Comparison of ENCODE assay signal across 16 cellular contexts in the genomic region with DNA sequence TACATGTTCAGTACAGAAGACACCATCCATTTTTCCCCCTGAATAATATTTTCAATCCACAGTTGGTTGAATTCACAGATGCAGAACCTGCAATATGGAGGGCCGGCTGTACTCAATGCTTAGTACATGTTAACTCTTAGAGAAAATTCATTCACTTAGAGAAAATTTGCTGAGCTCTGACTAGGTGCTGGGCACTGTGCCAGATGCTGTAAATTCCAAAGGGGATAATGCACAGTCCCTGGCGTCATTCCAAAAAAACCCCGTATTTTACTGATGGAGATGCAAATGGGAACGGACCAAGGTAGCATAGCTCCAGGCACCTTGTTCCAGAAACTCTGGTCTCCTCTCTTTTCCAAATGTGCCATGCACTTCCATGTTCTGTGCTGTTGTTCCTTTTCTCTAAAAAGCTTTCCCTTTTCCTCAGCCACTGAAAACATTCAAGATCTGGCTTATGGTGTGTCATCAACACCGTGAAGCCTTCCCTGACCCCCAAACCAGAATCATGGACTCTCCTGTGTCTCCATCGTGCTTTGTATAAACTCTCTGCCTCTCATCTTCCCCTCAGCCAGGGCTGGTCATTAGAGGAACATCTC. TPM values are rescaled to one million over a fixed set of nuclear protein-coding genes. Genes with fewer than 3 reads are reported as not detected.
DNase-seq lines count a peak whose midpoint lies in the region; ATAC-seq, FAIRE-seq and TF ChIP-seq lines count a peak whose summit lies in the region.
"Had no signal": no experiment of that assay in that cellular context is flagged by ENCODE, and none has a peak within 500 bp of the region (broad histone marks: within the 10 kb centered on the region; RNA-seq: fewer than 3 reads in every experiment).

No MANE protein-coding gene starts in this region.

- no peak for FAIRE-seq in frontal cortex (lab: Jason Lieb, UNC)
- FAIRE-seq: H54, pancreas had no signal

- H3K27ac ChIP-seq in SK-N-SH (ENCODE audit: low read depth in 2 of 2, low read length in 1 of 2) (no peak overlapping the region), skeletal muscle tissue (ENCODE audit: low read depth, low read length) (peak overlapping the region; percentile 6)

- DNase-seq in SK-N-SH (no peak), NCI-H345 (lab: John Stamatoyannopoulos, UW) (peak; percentile 88), astrocyte of the hippocampus (ENCODE audit: low read depth, low spot score) (peak; percentile 74), frontal cortex (ENCODE audit: low spot score in 2 of 2) (no peak), superior temporal gyrus (ENCODE audit: extremely low spot score) (no peak)
- DNase-seq: activated CD4-positive, alpha-beta T cell treated with anti-CD3 and anti-CD28 coated beads, Interleukin-2, amount 50 U/mL, for 48 hours; erythroblast; MV-4-11; OCI-M1; pancreas had no signal

- CTCF ChIA-PET in SK-N-SH (lab: Yijun Ruan, JAX) = no interaction called here

- H3K4me3 Mint-ChIP-seq in activated T-helper 17 cell treated with anti-CD3 and anti-CD28 coated beads, Interleukin-2, amount 50 U/mL, for 72 hours = no peak overlapping the region
- H3K4me3 Mint-ChIP-seq: central memory CD8-positive, alpha-beta T cell; T-helper 2 cell treated with Interferon-gamma antibody and Interleukin-4, amounts not matched to agents 5 μg/mL and 100 μg/mL, for 36 hours had no signal

- H3K9ac ChIP-seq in SK-N-SH = no peak overlapping the region
- H3K9ac ChIP-seq in skeletal muscle tissue (ENCODE audit: low read depth in 1 of 3, low read length in 3 of 3) = no peak overlapping the region

- H3K9me2 ChIP-seq in SK-N-SH = no peaks in the 10 kb centered on the region

- no peaks in the 10 kb centered on the region for H3K79me2 ChIP-seq in SK-N-SH (ENCODE audit: insufficient read depth)

- WGBS in SK-N-SH (ENCODE audit: low lambda C conversion rate) = 9% methylated on average over 6 of the region's 6 CpGs

- no peak overlapping the region for H3K4me2 ChIP-seq in SK-N-SH

- H2AFZ ChIP-seq in SK-N-SH (ENCODE audit: low read depth) = no peak overlapping the region

- H3K27ac Mint-ChIP-seq in activated T-helper 17 cell treated with anti-CD3 and anti-CD28 coated beads, Interleukin-2, amount 50 U/mL, for 72 hours = no peak overlapping the region
- H3K27ac Mint-ChIP-seq: T-helper 2 cell treated with Interferon-gamma antibody and Interleukin-4, amounts not matched to agents 5 μg/mL and 100 μg/mL, for 36 hours had no signal

- no peaks in the 10 kb centered on the region for H3K4me1 Mint-ChIP-seq in activated T-helper 17 cell treated with anti-CD3 and anti-CD28 coated beads, Interleukin-2, amount 50 U/mL, for 72 hours
- H3K4me1 Mint-ChIP-seq: central memory CD8-positive, alpha-beta T cell had no signal

- no peak for TF ChIP-seq RAD21 in SK-N-SH (IDR thresholded peaks at IDR 0.05; ENCODE audit: low read length)

- H3K9me3 ChIP-seq in SK-N-SH (no peaks in the 10 kb centered on the region), skeletal muscle tissue (ENCODE audit: control insufficient read depth in 3 of 3, low read length in 3 of 3) (no peaks in the 10 kb centered on the region)
- H3K9me3 ChIP-seq: pancreas had no signal

- no peak for TF ChIP-seq CTCF in SK-N-SH (IDR thresholded peaks at IDR 0.05)

- peaks cover 36% of the 10 kb centered on the region for H3K27me3 Mint-ChIP-seq in activated T-helper 17 cell treated with anti-CD3 and anti-CD28 coated beads, Interleukin-2, amount 50 U/mL, for 72 hours

- H3K27me3 ChIP-seq in SK-N-SH (ENCODE audit: insufficient read depth) (no peaks in the 10 kb centered on the region), skeletal muscle tissue (ENCODE audit: control insufficient read depth in 3 of 3, insufficient read depth in 3 of 3, low read length in 3 of 3) (no peaks in the 10 kb centered on the region)
- H3K27me3 ChIP-seq: pancreas had no signal

- no peaks in the 10 kb centered on the region for H4K20me1 ChIP-seq in SK-N-SH (ENCODE audit: insufficient read depth)

- no peaks in the 10 kb centered on the region for H3K36me3 ChIP-seq in SK-N-SH (replicated peaks in 1 of 2; ENCODE audit: control insufficient read depth in 1 of 2, insufficient read depth in 2 of 2, low read length in 1 of 2)
- no peaks in the 10 kb centered on the region for H3K36me3 ChIP-seq in skeletal muscle tissue (ENCODE audit: control insufficient read depth in 3 of 3, insufficient read depth in 3 of 3, low read length in 3 of 3)
- H3K36me3 ChIP-seq: pancreas had no signal

- no peak overlapping the region for H3K4me3 ChIP-seq in SK-N-SH (ENCODE audit: low read depth in 2 of 2, low read length in 1 of 2)
- no peak overlapping the region for H3K4me3 ChIP-seq in skeletal muscle tissue (ENCODE audit: low read length in 3 of 3)
- H3K4me3 ChIP-seq: pancreas had no signal

- no peak for ATAC-seq in SK-N-SH treated with all-trans-retinoic acid at 6 μM for 48 hours
- no peak for ATAC-seq in activated T-helper 17 cell treated with anti-CD3 and anti-CD28 coated beads, Interleukin-2, amount 50 U/mL, for 72 hours (replicated peaks)

- H3K9me3 Mint-ChIP-seq in activated T-helper 17 cell treated with anti-CD3 and anti-CD28 coated beads, Interleukin-2, amount 50 U/mL, for 72 hours = no peaks in the 10 kb centered on the region
- H3K9me3 Mint-ChIP-seq: central memory CD8-positive, alpha-beta T cell; T-helper 2 cell treated with Interferon-gamma antibody and Interleukin-4, amounts not matched to agents 5 μg/mL and 100 μg/mL, for 36 hours had no signal

- H3F3A ChIP-seq in SK-N-SH (replicated peaks; ENCODE audit: insufficient read depth) = peaks cover 10% of the 10 kb centered on the region

- no peaks in the 10 kb centered on the region for H3K36me3 Mint-ChIP-seq in activated T-helper 17 cell treated with anti-CD3 and anti-CD28 coated beads, Interleukin-2, amount 50 U/mL, for 72 hours (ENCODE audit: low read depth)

- POLR2A ChIA-PET in SK-N-SH (lab: Yijun Ruan, JAX) = no interaction called here

- H3K4me1 ChIP-seq in SK-N-SH (ENCODE audit: control insufficient read depth in 1 of 2, insufficient read depth in 2 of 2, low read depth in 1 of 2, low read length in 1 of 2) (no peaks in the 10 kb centered on the region; a peak in 1 of 4 replicates), skeletal muscle tissue (ENCODE audit: control insufficient read depth in 3 of 3, insufficient read depth in 3 of 3, low read length in 3 of 3) (peaks cover 5 to 30% (median 11%) of the 10 kb centered on the region in 3 donors)

- no peak for TF ChIP-seq EP300 in SK-N-SH (IDR thresholded peaks at IDR 0.05; ENCODE audit: borderline replicate concordance in 1 of 2, low read depth in 1 of 2, low read length in 1 of 2)

TF ChIP-seq in SK-N-SH, 30 proteins besides CTCF, POLR2A, EP300 and RAD21:
- TF ChIP-seq NFIC (IDR thresholded peaks at IDR 0.05; ENCODE audit: borderline replicate concordance) (peak; percentile 93), RFX5 (IDR thresholded peaks at IDR 0.05; ENCODE audit: low read length) (no peak)
- TF ChIP-seq, protein P1, sequence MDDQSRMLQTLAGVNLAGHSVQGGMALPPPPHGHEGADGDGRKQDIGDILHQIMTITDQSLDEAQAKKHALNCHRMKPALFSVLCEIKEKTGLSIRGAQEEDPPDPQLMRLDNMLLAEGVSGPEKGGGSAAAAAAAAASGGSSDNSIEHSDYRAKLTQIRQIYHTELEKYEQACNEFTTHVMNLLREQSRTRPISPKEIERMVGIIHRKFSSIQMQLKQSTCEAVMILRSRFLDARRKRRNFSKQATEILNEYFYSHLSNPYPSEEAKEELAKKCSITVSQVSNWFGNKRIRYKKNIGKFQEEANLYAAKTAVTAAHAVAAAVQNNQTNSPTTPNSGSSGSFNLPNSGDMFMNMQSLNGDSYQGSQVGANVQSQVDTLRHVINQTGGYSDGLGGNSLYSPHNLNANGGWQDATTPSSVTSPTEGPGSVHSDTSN (IDR thresholded peaks at IDR 0.05) = peak; percentile 29; the same call in 1 of the 2 replicates

TF ChIP-seq in SK-N-SH treated with all-trans-retinoic acid at 6 μM for 48 hours, 23 proteins besides CTCF, POLR2A, EP300 and RAD21:
- no peak for TF ChIP-seq RARB (CRISPR knock-in tag; IDR thresholded peaks at IDR 0.05)

RNA-seq across cellular contexts. Expression of a gene that starts 55.7 kb away (rescaled TPM):
- 0.76 and 0.84 TPM in 2 replicates for polyA plus RNA-seq in SK-N-SH (2012; rRNA removed)
- 0.55 and 0.72 TPM in 2 replicates for polyA plus RNA-seq in SK-N-SH (2012; cell fraction: cytosol; rRNA removed)
- polyA plus RNA-seq in SK-N-SH (2012; cell fraction: nucleus; rRNA removed) = 1.3 and 2.5 TPM in 2 replicates
- total RNA-seq in skeletal muscle tissue = 178 TPM
- total RNA-seq in frontal cortex = 6.9 TPM
- under 1 TPM; 0.11 to 0.82 TPM for total RNA-seq in activated T-helper 17 cell treated with anti-CD3 and anti-CD28 coated beads, Interleukin-2, amount 50 U/mL, for 72 hours

Comparison
In these comparisons a context has a peak if more than half of its experiments do, and no peak if none do; other contexts are left out.
1. DNase-seq: peak in NCI-H345 (single experiment) and astrocyte of the hippocampus (single experiment); none in SK-N-SH (single experiment), frontal cortex (0 of 2) and superior temporal gyrus (single experiment).
2. RNA of a gene that starts 55.7 kb away (total RNA-seq): 178 TPM in skeletal muscle tissue (single experiment); 6.9 TPM in frontal cortex (single experiment) and 0.11 to 0.82 TPM in activated T-helper 17 cell treated with anti-CD3 and anti-CD28 coated beads, Interleukin-2, amount 50 U/mL, for 72 hours; every median in the first group is over 10 times any median in the second.